Comparison of ENCODE assay signal across 8 cellular contexts in the genomic region with DNA sequence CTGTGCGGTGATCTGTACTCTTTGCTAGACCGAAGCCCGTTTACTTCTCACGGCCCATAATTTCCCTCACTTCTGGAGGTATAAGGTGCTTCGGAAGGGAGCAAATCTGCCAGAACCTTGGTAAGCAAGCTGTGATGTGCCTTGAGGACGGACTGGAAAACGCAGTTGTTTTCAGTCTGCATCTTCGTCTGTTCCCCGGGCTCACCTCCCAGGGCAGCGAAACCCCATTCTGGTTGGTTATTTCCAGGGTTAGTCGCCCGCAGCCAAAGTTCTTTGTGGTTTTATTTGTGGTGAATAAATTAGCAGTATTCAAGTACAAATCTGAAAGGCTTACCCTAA. TPM values are rescaled to one million over a fixed set of nuclear protein-coding genes. Genes with fewer than 3 reads are reported as not detected.
DNase-seq lines count a peak whose midpoint lies in the region; ATAC-seq and TF ChIP-seq lines count a peak whose summit lies in the region.

No MANE protein-coding gene starts in this region.

- H3K27ac Mint-ChIP-seq in activated CD4-positive, alpha-beta memory T cell treated with anti-CD3 and anti-CD28 coated beads, Interleukin-2, amount 10 ng/mL, durations not matched to agents 7 days and 5 days, result peak overlapping the region; percentile 91

- CTCF ChIA-PET in activated CD4-positive, alpha-beta memory T cell treated with anti-CD3 and anti-CD28 coated beads, Interleukin-2, amount 10 ng/mL, durations not matched to agents 7 days and 5 days (lab: Charles Lee), result interaction anchor here (0.6 to 3.6 kb wide), 9 partner anchors 14 to 446 kb away, joined by 3 to 22 read pairs (median 6); a partner anchor contains a TSS

- H3K9me3 Mint-ChIP-seq in activated CD4-positive, alpha-beta memory T cell treated with anti-CD3 and anti-CD28 coated beads, Interleukin-2, amount 10 ng/mL, durations not matched to agents 7 days and 5 days, result no peaks in the 10 kb centered on the region

- no peaks in the 10 kb centered on the region for H3K27me3 Mint-ChIP-seq in activated CD4-positive, alpha-beta memory T cell treated with anti-CD3 and anti-CD28 coated beads, Interleukin-2, amount 10 ng/mL, durations not matched to agents 7 days and 5 days

- POLR2A ChIA-PET in activated CD4-positive, alpha-beta memory T cell treated with anti-CD3 and anti-CD28 coated beads, Interleukin-2, amount 10 ng/mL, durations not matched to agents 7 days and 5 days (lab: Charles Lee), result interaction anchor here (0.8 to 2.9 kb wide), 20 partner anchors 14 to 450 kb away, joined by 3 to 29 read pairs (median 6); a partner anchor contains a TSS

- peak overlapping the region; percentile 95 for H3K4me3 Mint-ChIP-seq in activated CD4-positive, alpha-beta memory T cell treated with anti-CD3 and anti-CD28 coated beads, Interleukin-2, amount 10 ng/mL, durations not matched to agents 7 days and 5 days

- DNase-seq in AG09309 (ENCODE audit: low read depth) (no peak), germinal center (ENCODE audit: low spot score) (peak; percentile 53), retinal pigment epithelial cell (ENCODE audit: low read depth) (no peak), NCI-H526 treated with DMSO at 0.1 percent for 48 hours (lab: John Stamatoyannopoulos, UW) (no peak), NCI-H345 (lab: John Stamatoyannopoulos, UW) (no peak)
- no peak for DNase-seq in activated CD4-positive, alpha-beta memory T cell treated with anti-CD3 and anti-CD28 coated beads, Interleukin-2, amount 10 ng/mL, durations not matched to agents 7 days and 5 days

- TF ChIP-seq CTCF in AG09309 (IDR thresholded peaks at IDR 0.05; ENCODE audit: control insufficient read depth, insufficient read depth, low read depth, low read length, missing control alignments), result no peak
- TF ChIP-seq CTCF in retinal pigment epithelial cell (conservative IDR thresholded peaks at IDR 0.05; ENCODE audit: low read depth, low read length), result no peak

- peaks cover 40% of the 10 kb centered on the region for H3K36me3 Mint-ChIP-seq in activated CD4-positive, alpha-beta memory T cell treated with anti-CD3 and anti-CD28 coated beads, Interleukin-2, amount 10 ng/mL, durations not matched to agents 7 days and 5 days (ENCODE audit: low read depth)

- peak overlapping the region; percentile 95 for H3K4me3 ChIP-seq in AG09309 (ENCODE audit: control insufficient read depth, low read depth, low read length)
- peak overlapping the region; percentile 85 for H3K4me3 ChIP-seq in retinal pigment epithelial cell (ENCODE audit: low read length)

- H3K4me1 Mint-ChIP-seq in activated CD4-positive, alpha-beta memory T cell treated with anti-CD3 and anti-CD28 coated beads, Interleukin-2, amount 10 ng/mL, durations not matched to agents 7 days and 5 days, result peaks cover 37% of the 10 kb centered on the region

- ATAC-seq in GM19035 (IDR thresholded peaks at IDR 0.05; ENCODE audit: unreplicated experiment) (peak; percentile 43), HG03432 (IDR thresholded peaks at IDR 0.05; ENCODE audit: unreplicated experiment) (peak; percentile 39)

RNA-seq across cellular contexts. Expression of a gene that starts 0.4 kb away (rescaled TPM):
- 10 to 100 TPM; 24.1 TPM for total RNA-seq in activated CD4-positive, alpha-beta memory T cell treated with anti-CD3 and anti-CD28 coated beads, Interleukin-2, amount 10 ng/mL, durations not matched to agents 7 days and 5 days

RNA-seq across cellular contexts. Expression of a gene that starts 25.0 kb away (rescaled TPM):
- total RNA-seq in activated CD4-positive, alpha-beta memory T cell treated with anti-CD3 and anti-CD28 coated beads, Interleukin-2, amount 10 ng/mL, durations not matched to agents 7 days and 5 days, result 10 to 100 TPM; 23.8 to 25.5 TPM

RNA-seq across cellular contexts. Expression of a gene that starts 33.9 kb away (rescaled TPM):
- total RNA-seq in activated CD4-positive, alpha-beta memory T cell treated with anti-CD3 and anti-CD28 coated beads, Interleukin-2, amount 10 ng/mL, durations not matched to agents 7 days and 5 days, result 10 to 100 TPM; 20.0 to 26.0 TPM
